ENCODE assay signal across 34 cellular contexts in genomic region chr4:183612329-183613250, GRCh38.
"Had no signal": no experiment of that assay in that cellular context is flagged by ENCODE, and none has a peak within 500 bp of the region (broad histone marks: within the 10 kb centered on the region; RNA-seq: fewer than 3 reads in every experiment).

No MANE protein-coding gene starts in this region.

- H3K4me1 ChIP-seq: ascending aorta had no signal

- DNase-seq: activated CD4-positive, alpha-beta memory T cell treated with anti-CD3 and anti-CD28 coated beads, Interleukin-2, amount 10 ng/mL, durations not matched to agents 7 days and 5 days; activated CD4-positive, alpha-beta T cell treated with anti-CD3 and anti-CD28 coated beads for 1 hour; activated CD4-positive, alpha-beta T cell treated with anti-CD3 and anti-CD28 coated beads for 48 hours; activated CD4-positive, CD25-positive, alpha-beta regulatory T cell; activated CD8-positive, alpha-beta memory T cell treated with anti-CD3 and anti-CD28 coated beads for 24 hours; activated CD8-positive, alpha-beta memory T cell treated with anti-CD3 and anti-CD28 coated beads, Interleukin-2, amount 10 ng/mL, durations not matched to agents 7 days and 5 days; activated CD8-positive, alpha-beta memory T cell treated with anti-CD3 and anti-CD28 coated beads, Interleukin-2, amount 50 U/mL, for 48 hours; activated effector memory CD4-positive, alpha-beta T cell treated with Interleukin-2 at 50 U/mL for 16 hours; activated naive CD4-positive, alpha-beta T cell treated with anti-CD3 and anti-CD28 coated beads, Interleukin-2, amount 10 ng/mL, durations not matched to agents 7 days and 5 days; activated naive CD8-positive, alpha-beta T cell treated with anti-CD3 and anti-CD28 coated beads, Interleukin-2, amount 50 U/mL, for 24 hours; activated T-cell treated with anti-CD3 and anti-CD28 coated beads, Interleukin-2, amount 50 U/mL, for 48 hours; amniotic stem cell; Kasumi-1; MG63; NCI-H1048; NCI-H1105 treated with DMSO at 0.1 percent for 48 hours; NCI-H1436 treated with DMSO at 0.1 percent for 48 hours; NCI-H1694 treated with DMSO at 0.1 percent for 48 hours; NCI-H2029; NCI-H345; NCI-H524 treated with DMSO at 0.1 percent for 48 hours; PC-9; SIG-M5; T-helper 1 cell; T1000; WERI-Rb-1 had no signal

- H3K9me3 Mint-ChIP-seq: activated CD4-positive, alpha-beta memory T cell treated with anti-CD3 and anti-CD28 coated beads, Interleukin-2, amount 10 ng/mL, durations not matched to agents 7 days and 5 days; activated naive CD4-positive, alpha-beta T cell treated with anti-CD3 and anti-CD28 coated beads, Interleukin-2, amount 10 ng/mL, durations not matched to agents 7 days and 5 days; activated naive CD8-positive, alpha-beta T cell treated with anti-CD3 and anti-CD28 coated beads, Interleukin-2, amount 50 U/mL, for 24 hours; central memory CD8-positive, alpha-beta T cell had no signal

- H3K4me1 Mint-ChIP-seq: activated CD4-positive, alpha-beta memory T cell treated with anti-CD3 and anti-CD28 coated beads, Interleukin-2, amount 10 ng/mL, durations not matched to agents 7 days and 5 days; activated CD8-positive, alpha-beta memory T cell treated with anti-CD3 and anti-CD28 coated beads, Interleukin-2, amount 10 ng/mL, durations not matched to agents 7 days and 5 days; activated naive CD4-positive, alpha-beta T cell treated with anti-CD3 and anti-CD28 coated beads, Interleukin-2, amount 10 ng/mL, durations not matched to agents 7 days and 5 days; activated naive CD8-positive, alpha-beta T cell treated with anti-CD3 and anti-CD28 coated beads, Interleukin-2, amount 50 U/mL, for 24 hours; central memory CD8-positive, alpha-beta T cell had no signal

- FAIRE-seq: RCC 7860 had no signal

- H3K4me3 Mint-ChIP-seq: activated CD4-positive, alpha-beta memory T cell treated with anti-CD3 and anti-CD28 coated beads, Interleukin-2, amount 10 ng/mL, durations not matched to agents 7 days and 5 days; activated CD8-positive, alpha-beta memory T cell treated with anti-CD3 and anti-CD28 coated beads, Interleukin-2, amount 10 ng/mL, durations not matched to agents 7 days and 5 days; activated naive CD4-positive, alpha-beta T cell treated with anti-CD3 and anti-CD28 coated beads, Interleukin-2, amount 10 ng/mL, durations not matched to agents 7 days and 5 days; activated naive CD8-positive, alpha-beta T cell; activated naive CD8-positive, alpha-beta T cell treated with anti-CD3 and anti-CD28 coated beads, Interleukin-2, amount 50 U/mL, for 24 hours; central memory CD8-positive, alpha-beta T cell had no signal

- H3K4me2 ChIP-seq: PC-9 had no signal

- H3K27ac ChIP-seq: ascending aorta, cardiac muscle cell, PC-9, RWPE1, WERI-Rb-1 had no signal

- ATAC-seq: activated CD8-positive, alpha-beta memory T cell treated with anti-CD3 and anti-CD28 coated beads, Interleukin-2, amount 10 ng/mL, durations not matched to agents 7 days and 5 days; activated naive CD8-positive, alpha-beta T cell treated with anti-CD3 and anti-CD28 coated beads, Interleukin-2, amount 50 U/mL, for 24 hours; Right ventricle myocardium inferior; SK-N-SH treated with all-trans-retinoic acid at 6 μM for 48 hours had no signal

- H3K27ac Mint-ChIP-seq: activated CD4-positive, alpha-beta memory T cell treated with anti-CD3 and anti-CD28 coated beads, Interleukin-2, amount 10 ng/mL, durations not matched to agents 7 days and 5 days; activated CD8-positive, alpha-beta memory T cell treated with anti-CD3 and anti-CD28 coated beads, Interleukin-2, amount 10 ng/mL, durations not matched to agents 7 days and 5 days; activated naive CD4-positive, alpha-beta T cell treated with anti-CD3 and anti-CD28 coated beads, Interleukin-2, amount 10 ng/mL, durations not matched to agents 7 days and 5 days; activated naive CD8-positive, alpha-beta T cell; activated naive CD8-positive, alpha-beta T cell treated with anti-CD3 and anti-CD28 coated beads, Interleukin-2, amount 50 U/mL, for 24 hours had no signal

- H2AFZ ChIP-seq: PC-9 had no signal

- H3K4me3 ChIP-seq: ascending aorta, cardiac muscle cell, MG63, PC-9 had no signal

- H3K27me3 ChIP-seq: ascending aorta, cardiac muscle cell, MG63 had no signal

- H3K36me3 ChIP-seq: ascending aorta, cardiac muscle cell, MG63, WERI-Rb-1 had no signal

- H3K9me3 ChIP-seq: ascending aorta, MG63 had no signal

- H3K36me3 Mint-ChIP-seq: activated CD8-positive, alpha-beta memory T cell treated with anti-CD3 and anti-CD28 coated beads, Interleukin-2, amount 10 ng/mL, durations not matched to agents 7 days and 5 days; activated naive CD4-positive, alpha-beta T cell treated with anti-CD3 and anti-CD28 coated beads, Interleukin-2, amount 10 ng/mL, durations not matched to agents 7 days and 5 days; activated naive CD8-positive, alpha-beta T cell had no signal
